Comparison of ENCODE assay signal across 8 cellular contexts in genomic region chr6:33192671-33193602, GRCh38. TPM values are rescaled to one million over a fixed set of nuclear protein-coding genes. Genes with fewer than 3 reads are reported as not detected.
DNase-seq lines count a peak whose midpoint lies in the region; ATAC-seq and TF ChIP-seq lines count a peak whose summit lies in the region.

No MANE protein-coding gene starts in this region.

- no peaks in the 10 kb centered on the region for H3K9me3 Mint-ChIP-seq in endothelial cell (ENCODE audit: unreplicated experiment)
- no peaks in the 10 kb centered on the region for H3K9me3 Mint-ChIP-seq in activated T-helper 1 cell treated with anti-CD3 and anti-CD28 coated beads, Interleukin-12 subunit alpha, Interleukin-12 subunit beta, Interleukin-2, Interleukin-4 antibody, amounts not matched to agents 30 ng/mL and 10 ng/mL and 1 ng/mL, durations not matched to agents 14 hours and 24 hours and 36 hours

- H3K36me3 Mint-ChIP-seq in endothelial cell (ENCODE audit: low read depth, unreplicated experiment), result peaks cover 53% of the 10 kb centered on the region
- H3K36me3 Mint-ChIP-seq in activated T-helper 1 cell treated with anti-CD3 and anti-CD28 coated beads, Interleukin-12 subunit alpha, Interleukin-12 subunit beta, Interleukin-2, Interleukin-4 antibody, amounts not matched to agents 30 ng/mL and 10 ng/mL and 1 ng/mL, durations not matched to agents 14 hours and 24 hours and 36 hours (ENCODE audit: low read depth), result peaks cover 32% of the 10 kb centered on the region

- CTCF ChIA-PET in BJ (lab: Yijun Ruan, JAX), result interaction anchor here (1.0 to 1.3 kb wide), 2 partner anchors 32 to 38 kb away, joined by 3 to 4 read pairs; no protein-coding TSS in a partner anchor

- H3K27ac Mint-ChIP-seq in endothelial cell (ENCODE audit: unreplicated experiment), result no peak overlapping the region
- no peak overlapping the region for H3K27ac Mint-ChIP-seq in activated T-helper 1 cell treated with anti-CD3 and anti-CD28 coated beads, Interleukin-12 subunit alpha, Interleukin-12 subunit beta, Interleukin-2, Interleukin-4 antibody, amounts not matched to agents 30 ng/mL and 10 ng/mL and 1 ng/mL, durations not matched to agents 14 hours and 24 hours and 36 hours

- H3K4me3 ChIP-seq in BJ (ENCODE audit: low read depth, low read length) (peak overlapping the region; percentile 26), NT2/D1 (ENCODE audit: insufficient read length, low read depth) (peak overlapping the region; percentile 48), mucosa of rectum (ENCODE audit: low read length in 2 of 2) (peak overlapping the region; percentile 37 to 62), upper lobe of right lung (peak overlapping the region; percentile 40)

- H3K9me3 ChIP-seq in NT2/D1 (ENCODE audit: insufficient read depth, low read length) (no peaks in the 10 kb centered on the region), mucosa of rectum (ENCODE audit: control insufficient read depth in 2 of 2, low read length in 2 of 2) (no peaks in the 10 kb centered on the region), upper lobe of right lung (no peaks in the 10 kb centered on the region)

- POLR2A ChIA-PET in BJ (lab: Charles Lee), result no interaction called here

- TF ChIP-seq CTCF in BJ (IDR thresholded peaks at IDR 0.05; ENCODE audit: insufficient read depth, low read depth, low read length) (no peak), endothelial cell (IDR thresholded peaks at IDR 0.05; ENCODE audit: unreplicated experiment) (no peak), upper lobe of right lung (IDR thresholded peaks at IDR 0.05) (no peak)

- peak; percentile 28 for ATAC-seq in upper lobe of right lung

- H3K4me1 ChIP-seq in NT2/D1 (ENCODE audit: insufficient read depth, insufficient read length) (peaks cover 7% of the 10 kb centered on the region), mucosa of rectum (ENCODE audit: control insufficient read depth in 2 of 2, insufficient read depth in 2 of 2, low read length in 2 of 2) (peaks cover 7 to 14% of the 10 kb centered on the region in 2 donors), upper lobe of right lung (peaks cover 22% of the 10 kb centered on the region)

- H3K9ac ChIP-seq in NT2/D1 (ENCODE audit: insufficient read length, low read depth) (peak overlapping the region; percentile 74), mucosa of rectum (ENCODE audit: low read depth in 1 of 2, low read length in 2 of 2) (peak overlapping the region; percentile 28 to 41)

- DNase-seq in BJ (ENCODE audit: low read depth), result no peak
- no peak for DNase-seq in NT2/D1 (ENCODE audit: low read depth, low spot score)
- no peak for DNase-seq in endothelial cell (ENCODE audit: low spot score)
- no peak for DNase-seq in upper lobe of right lung
- DNase-seq in NCI-H1694 treated with DMSO at 0.1 percent for 48 hours (lab: John Stamatoyannopoulos, UW), result no peak
- DNase-seq in NCI-H1694 (lab: John Stamatoyannopoulos, UW), result no peak
- DNase-seq in activated T-helper 1 cell treated with anti-CD3 and anti-CD28 coated beads, Interleukin-12 subunit alpha, Interleukin-12 subunit beta, Interleukin-2, Interleukin-4 antibody, amounts not matched to agents 30 ng/mL and 10 ng/mL and 1 ng/mL, durations not matched to agents 14 hours and 24 hours and 36 hours (ENCODE audit: low spot score), result no peak

- H3K4me1 Mint-ChIP-seq in endothelial cell (ENCODE audit: unreplicated experiment), result peaks cover 19% of the 10 kb centered on the region
- H3K4me1 Mint-ChIP-seq in activated T-helper 1 cell treated with anti-CD3 and anti-CD28 coated beads, Interleukin-12 subunit alpha, Interleukin-12 subunit beta, Interleukin-2, Interleukin-4 antibody, amounts not matched to agents 30 ng/mL and 10 ng/mL and 1 ng/mL, durations not matched to agents 14 hours and 24 hours and 36 hours (ENCODE audit: low read depth), result peaks cover 19% of the 10 kb centered on the region

- H3K27me3 ChIP-seq in BJ (ENCODE audit: control insufficient read depth, insufficient read depth, low read length) (peaks cover 17% of the 10 kb centered on the region), NT2/D1 (ENCODE audit: insufficient read depth, insufficient read length) (peaks cover 34% of the 10 kb centered on the region), mucosa of rectum (ENCODE audit: control insufficient read depth in 2 of 2, insufficient read depth in 2 of 2, low read length in 2 of 2) (peaks cover 22% of the 10 kb centered on the region in 2 donors), upper lobe of right lung (peaks cover 19% of the 10 kb centered on the region)

- intact Hi-C loops in upper lobe of right lung (cut with DNase I), result no loop called here
- intact Hi-C loops in activated T-helper 1 cell treated with anti-CD3 and anti-CD28 coated beads, Interleukin-12 subunit alpha, Interleukin-12 subunit beta, Interleukin-2, Interleukin-4 antibody, amounts not matched to agents 30 ng/mL and 10 ng/mL and 1 ng/mL, durations not matched to agents 14 hours and 24 hours and 36 hours (cut with micrococcal nuclease), result no loop called here

- peaks cover 12% of the 10 kb centered on the region for H3K27me3 Mint-ChIP-seq in endothelial cell (ENCODE audit: unreplicated experiment)
- H3K27me3 Mint-ChIP-seq in activated T-helper 1 cell treated with anti-CD3 and anti-CD28 coated beads, Interleukin-12 subunit alpha, Interleukin-12 subunit beta, Interleukin-2, Interleukin-4 antibody, amounts not matched to agents 30 ng/mL and 10 ng/mL and 1 ng/mL, durations not matched to agents 14 hours and 24 hours and 36 hours (ENCODE audit: insufficient read depth), result peaks cover 37% of the 10 kb centered on the region

- H3K36me3 ChIP-seq in BJ (ENCODE audit: control insufficient read depth, insufficient read depth, low read length) (peaks cover 15% of the 10 kb centered on the region), NT2/D1 (ENCODE audit: insufficient read depth, insufficient read length, low read length) (peaks cover 27% of the 10 kb centered on the region), mucosa of rectum (ENCODE audit: control insufficient read depth in 2 of 2, insufficient read depth in 2 of 2, low read length in 2 of 2) (peaks cover 30 to 33% of the 10 kb centered on the region in 2 donors), upper lobe of right lung (peaks cover 35% of the 10 kb centered on the region)

- no peak overlapping the region for H3K27ac ChIP-seq in mucosa of rectum (ENCODE audit: low read depth in 2 of 2, low read length in 2 of 2)
- no peak overlapping the region for H3K27ac ChIP-seq in upper lobe of right lung

- peak overlapping the region; percentile 80 for H3K4me3 Mint-ChIP-seq in endothelial cell (ENCODE audit: unreplicated experiment)
- H3K4me3 Mint-ChIP-seq in activated T-helper 1 cell treated with anti-CD3 and anti-CD28 coated beads, Interleukin-12 subunit alpha, Interleukin-12 subunit beta, Interleukin-2, Interleukin-4 antibody, amounts not matched to agents 30 ng/mL and 10 ng/mL and 1 ng/mL, durations not matched to agents 14 hours and 24 hours and 36 hours, result no peak overlapping the region

RNA-seq across cellular contexts. Expression of gene COL11A2, which starts 0.7 kb away (rescaled TPM):
- polyA plus RNA-seq in BJ (2011; rRNA removed), result 0.55 and 0.91 TPM in 2 replicates
- not detected in 2 replicates for polyA minus RNA-seq in BJ (2011; rRNA and poly(A)+ RNA removed)
- total RNA-seq in endothelial cell (ENCODE audit: unreplicated experiment) (127 TPM), upper lobe of right lung (1.2 TPM)
- total RNA-seq in activated T-helper 1 cell treated with anti-CD3 and anti-CD28 coated beads, Interleukin-12 subunit alpha, Interleukin-12 subunit beta, Interleukin-2, Interleukin-4 antibody, amounts not matched to agents 30 ng/mL and 10 ng/mL and 1 ng/mL, durations not matched to agents 14 hours and 24 hours and 36 hours, result 0.61 and 0.65 TPM in 2 replicates

RNA-seq across cellular contexts. Expression of gene RXRB, which starts 7.5 kb away (rescaled TPM):
- 51.3 and 67.9 TPM in 2 replicates for polyA plus RNA-seq in BJ (2011; rRNA removed)
- polyA minus RNA-seq in BJ (2011; rRNA and poly(A)+ RNA removed), result 33.7 and 56.1 TPM in 2 replicates
- total RNA-seq in endothelial cell (ENCODE audit: unreplicated experiment) (35.8 TPM), upper lobe of right lung (46.6 TPM)
- 46.6 and 47.4 TPM in 2 replicates for total RNA-seq in activated T-helper 1 cell treated with anti-CD3 and anti-CD28 coated beads, Interleukin-12 subunit alpha, Interleukin-12 subunit beta, Interleukin-2, Interleukin-4 antibody, amounts not matched to agents 30 ng/mL and 10 ng/mL and 1 ng/mL, durations not matched to agents 14 hours and 24 hours and 36 hours

RNA-seq across cellular contexts. Expression of gene SLC39A7, which starts 7.7 kb away (rescaled TPM):
- polyA plus RNA-seq in BJ (2011; rRNA removed), result 116 and 151 TPM in 2 replicates
- 55.6 and 60.2 TPM in 2 replicates for polyA minus RNA-seq in BJ (2011; rRNA and poly(A)+ RNA removed)
- 108 TPM for total RNA-seq in endothelial cell (ENCODE audit: unreplicated experiment)
- total RNA-seq in upper lobe of right lung, result 89.1 TPM
- 67.1 and 68.8 TPM in 2 replicates for total RNA-seq in activated T-helper 1 cell treated with anti-CD3 and anti-CD28 coated beads, Interleukin-12 subunit alpha, Interleukin-12 subunit beta, Interleukin-2, Interleukin-4 antibody, amounts not matched to agents 30 ng/mL and 10 ng/mL and 1 ng/mL, durations not matched to agents 14 hours and 24 hours and 36 hours

RNA-seq across cellular contexts. Expression of gene HSD17B8, which starts 11.5 kb away (rescaled TPM):
- 2.1 and 3.4 TPM in 2 replicates for polyA plus RNA-seq in BJ (2011; rRNA removed)
- 0.41 and 0.47 TPM in 2 replicates for polyA minus RNA-seq in BJ (2011; rRNA and poly(A)+ RNA removed)
- 6.5 TPM for total RNA-seq in endothelial cell (ENCODE audit: unreplicated experiment)
- 14.7 TPM for total RNA-seq in upper lobe of right lung
- total RNA-seq in activated T-helper 1 cell treated with anti-CD3 and anti-CD28 coated beads, Interleukin-12 subunit alpha, Interleukin-12 subunit beta, Interleukin-2, Interleukin-4 antibody, amounts not matched to agents 30 ng/mL and 10 ng/mL and 1 ng/mL, durations not matched to agents 14 hours and 24 hours and 36 hours, result 14.8 and 15.2 TPM in 2 replicates

RNA-seq across cellular contexts. Expression of gene RING1, which starts 15.4 kb away (rescaled TPM):
- 24.4 and 36.6 TPM in 2 replicates for polyA plus RNA-seq in BJ (2011; rRNA removed)
- polyA minus RNA-seq in BJ (2011; rRNA and poly(A)+ RNA removed), result 15.1 and 25.0 TPM in 2 replicates
- total RNA-seq in endothelial cell (ENCODE audit: unreplicated experiment), result 19.6 TPM
- 42.0 TPM for total RNA-seq in upper lobe of right lung
- 50.7 and 53.4 TPM in 2 replicates for total RNA-seq in activated T-helper 1 cell treated with anti-CD3 and anti-CD28 coated beads, Interleukin-12 subunit alpha, Interleukin-12 subunit beta, Interleukin-2, Interleukin-4 antibody, amounts not matched to agents 30 ng/mL and 10 ng/mL and 1 ng/mL, durations not matched to agents 14 hours and 24 hours and 36 hours

Comparison
In these comparisons a context has a peak if more than half of its experiments do, and no peak if none do; other contexts are left out.
1. RNA of gene COL11A2, which starts 0.7 kb away (total RNA-seq): 127 TPM in endothelial cell (single experiment); 1.2 TPM in upper lobe of right lung (single experiment) and 0.61 to 0.65 TPM in activated T-helper 1 cell treated with anti-CD3 and anti-CD28 coated beads, Interleukin-12 subunit alpha, Interleukin-12 subunit beta, Interleukin-2, Interleukin-4 antibody, amounts not matched to agents 30 ng/mL and 10 ng/mL and 1 ng/mL, durations not matched to agents 14 hours and 24 hours and 36 hours; every median in the first group is over 10 times any median in the second.
2. Peak in every context shown above with its lines, with median percentiles within 50 percentile points of each other: H3K4me3 ChIP-seq.